Comparison of ENCODE assay signal across 8 cellular contexts in genomic region chr10:131901181-131901829, GRCh38. TPM values are rescaled to one million over a fixed set of nuclear protein-coding genes. Genes with fewer than 3 reads are reported as not detected.
DNase-seq lines count a peak whose midpoint lies in the region; ATAC-seq and TF ChIP-seq lines count a peak whose summit lies in the region.

No MANE protein-coding gene starts in this region.

- H3K36me3 Mint-ChIP-seq in immature natural killer cell, result no peaks in the 10 kb centered on the region

- peak; percentile 38 to 69 (median 62) for TF ChIP-seq POLR2A in body of pancreas (IDR thresholded peaks at IDR 0.05)

- H3K9me3 ChIP-seq in body of pancreas, result no peaks in the 10 kb centered on the region

- no peak for TF ChIP-seq CTCF in body of pancreas (IDR thresholded peaks at IDR 0.05)

- H3K27me3 Mint-ChIP-seq in immature natural killer cell (ENCODE audit: low read depth in 3 of 3), result peaks cover 13 to 25% (median 19%) of the 10 kb centered on the region in 3 donors

- intact Hi-C loops in body of pancreas (cut with DNase I), result no loop called here

- peak overlapping the region; percentile 94 to 99 (median 98) for H3K27ac ChIP-seq in body of pancreas

- no peaks in the 10 kb centered on the region for H3K9me3 Mint-ChIP-seq in immature natural killer cell

- H3K4me1 ChIP-seq in body of pancreas, result peaks cover 56% of the 10 kb centered on the region

- peak overlapping the region; percentile 76 to 81 for H3K4me3 ChIP-seq in body of pancreas

- peak overlapping the region; percentile 91 to 97 (median 94) for H3K27ac Mint-ChIP-seq in immature natural killer cell

- ATAC-seq in GM18870 (IDR thresholded peaks at IDR 0.05; ENCODE audit: unreplicated experiment) (peak; percentile 16), HG03095 (IDR thresholded peaks at IDR 0.05; ENCODE audit: unreplicated experiment) (peak; percentile 25), body of pancreas (peak; percentile 21)

- H3K27me3 ChIP-seq in body of pancreas, result no peaks in the 10 kb centered on the region

- DNase-seq in ACHN (peak; percentile 54), SW480 (ENCODE audit: low spot score) (peak; percentile 23), body of pancreas (peak; percentile 64 to 75 (median 69)), immature natural killer cell (peak; percentile 41 to 54 (median 53)), H4 (ENCODE audit: low spot score) (no peak)
- DNase-seq in stimulated activated CD4-positive, alpha-beta T cell treated with anti-CD3 and anti-CD28 coated beads, Interleukin-15, amount 100 ng/mL, for 24 hours, result peak; percentile 63

- 0% methylated on average over 2 to 80 of the region's 83 CpGs for WGBS in body of pancreas, 2 donors

- no peaks in the 10 kb centered on the region for H3K36me3 ChIP-seq in body of pancreas (replicated peaks in 1 of 2; ENCODE audit: insufficient read depth in 1 of 2, low read depth in 2 of 2)

- H3K4me3 Mint-ChIP-seq in immature natural killer cell, result peak overlapping the region; percentile 88 to 94 (median 88)

- in situ Hi-C loops in ACHN (cut with HindIII; ENCODE audit: low pct_ligation_motif_present, low pct_unique_long_range_greater_than_20kb, low sequenced_read_pairs), result no loop called here

- H3K4me1 Mint-ChIP-seq in immature natural killer cell, result peaks cover 79 to 81% of the 10 kb centered on the region in 2 donors

RNA-seq across cellular contexts. Expression of gene PPP2R2D, which starts 0.5 kb away (rescaled TPM):
- 10 to 100 TPM; 43.1 to 52.4 TPM for total RNA-seq in body of pancreas
- polyA plus RNA-seq in immature natural killer cell, result 10 to 100 TPM; 24.7 to 33.4 (median 30.6) TPM
- 33.2 and 36.9 TPM in 2 replicates for total RNA-seq in H4 (2014; rRNA removed; shearing (Covaris generic))
